ENCODE assay signal across 1 cellular context in genomic region chr9:37623267-37623666, GRCh38.
TF ChIP-seq lines count a peak whose summit lies in the region.

No MANE protein-coding gene starts in this region.

TF ChIP-seq in H1, 55 proteins besides CTCF, POLR2A, EP300 and RAD21:
- no peak for TF ChIP-seq NANOG (IDR thresholded peaks at IDR 0.05; ENCODE audit: insufficient read depth, low read depth, low read length, poor library complexity, severe bottlenecking)
- no peak for TF ChIP-seq CEBPB (IDR thresholded peaks at IDR 0.05; ENCODE audit: low read depth, low read length)
- TF ChIP-seq SUZ12 (IDR thresholded peaks at IDR 0.05; ENCODE audit: low read length) = no peak
- no peak for TF ChIP-seq KDM1A (IDR thresholded peaks at IDR 0.05; ENCODE audit: borderline replicate concordance, low read length)
- TF ChIP-seq RBBP5 (IDR thresholded peaks at IDR 0.05; ENCODE audit: borderline replicate concordance, low read depth, low read length) = no peak
- no peak for TF ChIP-seq TCF12 (IDR thresholded peaks at IDR 0.05; ENCODE audit: low read depth, low read length)
- no peak for TF ChIP-seq KDM5A (IDR thresholded peaks at IDR 0.05; ENCODE audit: low read length)
- no peak for TF ChIP-seq POU5F1 (IDR thresholded peaks at IDR 0.05; ENCODE audit: low read depth, low read length)
- no peak for TF ChIP-seq USF2 (IDR thresholded peaks at IDR 0.05; ENCODE audit: low read length)
- TF ChIP-seq EGR1 (IDR thresholded peaks at IDR 0.05; ENCODE audit: borderline replicate concordance, low read depth, low read length) = no peak
- no peak for TF ChIP-seq SIN3A (conservative IDR thresholded peaks at IDR 0.05 in 1 of 2, IDR thresholded peaks at IDR 0.05 in 1 of 2; ENCODE audit: low read depth in 1 of 2, low read length in 2 of 2)
- TF ChIP-seq RNF2 (IDR thresholded peaks at IDR 0.05; ENCODE audit: borderline replicate concordance, low read depth, low read length, missing control alignments, poor library complexity, severe bottlenecking) = no peak
- TF ChIP-seq BRCA1 (IDR thresholded peaks at IDR 0.05; ENCODE audit: low read depth, low read length) = no peak
- TF ChIP-seq ZNF274 (IDR thresholded peaks at IDR 0.05; ENCODE audit: borderline replicate concordance, extremely low read depth, low read length) = no peak
- TF ChIP-seq SP1 (IDR thresholded peaks at IDR 0.05; ENCODE audit: low read depth, low read length) = no peak
- no peak for TF ChIP-seq YY1 (IDR thresholded peaks at IDR 0.05; ENCODE audit: low read depth, low read length)
- TF ChIP-seq GTF2F1 (IDR thresholded peaks at IDR 0.05; ENCODE audit: borderline replicate concordance, low read depth, low read length) = no peak
- TF ChIP-seq SRF (IDR thresholded peaks at IDR 0.05; ENCODE audit: low read depth, low read length) = no peak
- no peak for TF ChIP-seq SIRT6 (IDR thresholded peaks at IDR 0.05; ENCODE audit: low read length)
